In the genomic region with DNA sequence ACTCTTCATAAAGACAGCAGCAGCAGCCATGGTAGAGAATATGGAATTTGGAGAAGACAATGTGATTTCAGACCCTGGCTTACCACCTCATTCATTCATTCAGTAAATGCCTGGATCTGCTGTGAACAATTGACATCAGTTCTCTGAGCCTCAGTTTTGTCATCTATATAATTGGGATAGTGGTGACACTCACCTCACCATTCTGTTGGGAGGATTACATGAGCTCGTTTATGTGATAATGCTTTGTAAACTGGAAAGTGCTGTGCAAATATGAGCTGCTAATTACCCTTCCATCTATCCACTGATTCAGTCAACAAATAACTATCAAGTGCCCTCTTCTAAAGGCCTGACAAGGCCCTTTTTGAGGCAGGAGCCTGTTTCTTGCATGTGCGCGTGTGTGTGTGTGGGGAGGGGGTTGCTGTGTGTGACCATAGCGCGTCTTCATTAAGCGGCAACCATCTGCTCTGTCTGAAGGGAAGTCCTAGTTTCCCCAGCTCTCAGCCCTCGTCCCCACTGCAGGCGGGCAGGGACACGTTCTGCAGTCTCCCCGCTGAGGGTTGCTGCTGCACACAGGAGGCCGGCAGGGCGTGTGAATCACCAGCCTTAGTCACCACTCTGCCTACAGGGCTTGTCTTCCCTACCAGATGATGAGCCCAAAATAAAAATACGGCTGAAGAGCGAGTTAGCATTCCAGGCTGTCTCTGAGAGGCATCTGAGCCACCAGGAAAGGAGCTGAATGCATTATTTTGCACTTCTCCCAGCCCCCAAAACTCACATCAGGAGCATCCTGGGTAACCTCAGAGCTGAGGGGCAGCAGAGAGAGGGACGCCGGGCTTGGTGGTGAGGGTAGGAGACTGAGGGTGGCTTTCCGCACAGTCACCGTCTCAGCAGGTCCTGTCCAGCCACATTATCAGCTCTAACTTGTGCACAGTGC, we compare ENCODE assay signal across 8 cellular contexts. TPM values are rescaled to one million over a fixed set of nuclear protein-coding genes. Genes with fewer than 3 reads are reported as not detected.
A peak's percentile ranks its signal among the peaks of the same experiment; 100 is the strongest.
DNase-seq lines count a peak whose midpoint lies in the region; ATAC-seq lines count a peak whose summit lies in the region.

No MANE protein-coding gene starts in this region.

- no peak overlapping the region for H3K27ac Mint-ChIP-seq in activated T-helper 17 cell treated with anti-CD3 and anti-CD28 coated beads, Interleukin-2, amount 50 U/mL, for 72 hours

- no peaks in the 10 kb centered on the region for H3K36me3 Mint-ChIP-seq in activated T-helper 17 cell treated with anti-CD3 and anti-CD28 coated beads, Interleukin-2, amount 50 U/mL, for 72 hours (ENCODE audit: low read depth)

- DNase-seq in EH (ENCODE audit: low read depth) (peak; percentile 97), NCI-H1930 (lab: John Stamatoyannopoulos, UW) (peak; percentile 49 to 63), left cardiac atrium (peak; percentile 69), stromal cell of bone marrow (ENCODE audit: low read depth) (peak; percentile 78), germinal center (ENCODE audit: low spot score) (no peak)

- H3K4me3 Mint-ChIP-seq in activated T-helper 17 cell treated with anti-CD3 and anti-CD28 coated beads, Interleukin-2, amount 50 U/mL, for 72 hours = no peak overlapping the region

- peak; percentile 40 for ATAC-seq in activated T-helper 17 cell treated with anti-CD3 and anti-CD28 coated beads, Interleukin-2, amount 50 U/mL, for 72 hours (replicated peaks)
- ATAC-seq in left cardiac atrium (peak; percentile 73 to 96), GM21515 (IDR thresholded peaks at IDR 0.05; ENCODE audit: unreplicated experiment) (no peak), HG03196 (IDR thresholded peaks at IDR 0.05; ENCODE audit: unreplicated experiment) (no peak)

- intact Hi-C loops in left cardiac atrium (cut with DNase I) = no loop called here

- peaks cover 31% of the 10 kb centered on the region for H3K27me3 Mint-ChIP-seq in activated T-helper 17 cell treated with anti-CD3 and anti-CD28 coated beads, Interleukin-2, amount 50 U/mL, for 72 hours

- H3K4me1 Mint-ChIP-seq in activated T-helper 17 cell treated with anti-CD3 and anti-CD28 coated beads, Interleukin-2, amount 50 U/mL, for 72 hours = no peaks in the 10 kb centered on the region

- H3K9me3 Mint-ChIP-seq in activated T-helper 17 cell treated with anti-CD3 and anti-CD28 coated beads, Interleukin-2, amount 50 U/mL, for 72 hours = no peaks in the 10 kb centered on the region

RNA-seq across cellular contexts. Expression of a gene that starts 19.9 kb away (rescaled TPM):
- total RNA-seq in activated T-helper 17 cell treated with anti-CD3 and anti-CD28 coated beads, Interleukin-2, amount 50 U/mL, for 72 hours = 1 to 10 TPM; 1.7 to 2.5 TPM
- 10 to 100 TPM; 11.8 to 12.8 TPM for total RNA-seq in left cardiac atrium

Comparison
In these comparisons a context has a peak if more than half of its experiments do, and no peak if none do; other contexts are left out.
1. ATAC-seq: peak in activated T-helper 17 cell treated with anti-CD3 and anti-CD28 coated beads, Interleukin-2, amount 50 U/mL, for 72 hours (single experiment) and left cardiac atrium (2 of 2); none in GM21515 (single experiment) and HG03196 (single experiment).